ENCODE assay signal across 8 cellular contexts in the genomic region with DNA sequence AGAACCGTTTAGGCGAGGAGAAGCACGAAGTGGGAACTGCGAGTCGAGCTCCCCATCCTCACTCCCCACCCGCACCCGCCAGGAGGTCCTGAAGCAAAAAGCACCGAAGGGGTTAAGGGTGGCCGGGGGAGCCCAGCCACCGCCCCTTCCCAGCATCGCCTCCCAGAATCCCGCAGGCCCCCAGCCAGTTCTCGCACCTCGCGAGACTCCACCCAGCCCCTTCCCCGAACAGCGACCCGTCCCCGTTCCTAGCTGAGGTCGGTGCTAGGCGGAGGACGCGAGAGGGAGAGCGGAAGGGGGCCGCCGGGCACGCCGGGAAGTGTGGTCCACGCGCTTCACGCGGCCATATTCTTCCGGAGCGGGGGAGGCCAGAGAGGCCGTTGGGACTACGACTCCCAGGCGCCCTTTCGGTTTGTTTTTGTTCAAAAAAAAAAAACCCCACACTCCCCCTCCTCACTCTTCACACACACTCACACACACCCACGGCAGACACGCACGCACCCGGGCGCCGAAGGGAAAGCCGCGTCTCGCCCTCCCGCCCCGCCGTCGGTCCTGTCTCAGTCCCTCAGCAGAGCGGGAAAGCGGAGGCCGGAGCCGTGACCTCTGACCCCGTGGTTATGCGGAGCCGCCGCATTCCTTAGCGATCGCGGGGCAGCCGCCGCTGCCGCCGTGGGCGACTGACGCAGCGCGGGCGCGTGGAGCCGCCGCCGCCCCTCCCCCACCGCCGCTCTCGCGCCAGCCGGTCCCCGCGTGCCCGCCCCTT. TPM values are rescaled to one million over a fixed set of nuclear protein-coding genes. Genes with fewer than 3 reads are reported as not detected.
A peak's percentile ranks its signal among the peaks of the same experiment; 100 is the strongest.
DNase-seq lines count a peak whose midpoint lies in the region; ATAC-seq lines count a peak whose summit lies in the region.

TSS of gene ASXL1 (plus strand) at position 463 of the 763 bp plus-strand sequence. CDS start 445 bp downstream, outside the sequence.

- H2BK15ac ChIP-seq in mesendoderm (replicated peaks; ENCODE audit: low read depth): no peak within 1 kb of the TSS

- DNase-seq in COR-L47 (lab: John Stamatoyannopoulos, UW): peak; percentile 98
- DNase-seq in HUDEP-2 (lab: John Stamatoyannopoulos, UW; ENCODE audit: unreplicated experiment in 76 of 76): peak in 74 of 76 experiments; percentile 37 to 96 (median 85)
- DNase-seq in NT2/D1 (ENCODE audit: low read depth, low spot score): peak; percentile 94
- peak; percentile 98 for DNase-seq in activated CD8-positive, alpha-beta memory T cell treated with anti-CD3 and anti-CD28 coated beads, Interleukin-2, amount 10 ng/mL, durations not matched to agents 7 days and 5 days
- DNase-seq in mesendoderm: peak; percentile 99
- peak; percentile 87 for DNase-seq in stimulated activated CD8-positive, alpha-beta memory T cell treated with anti-CD3 and anti-CD28 coated beads, Interleukin-15, amount 100 ng/mL, for 1 hour (ENCODE audit: low read depth)

- peaks cover 15% of the 10 kb centered on the region for H3K79me1 ChIP-seq in mesendoderm (ENCODE audit: low read length)

- H4K5ac ChIP-seq in mesendoderm (ENCODE audit: low read length): peak within 1 kb of the TSS; percentile 64

- H3K36me3 Mint-ChIP-seq in activated CD8-positive, alpha-beta memory T cell treated with anti-CD3 and anti-CD28 coated beads, Interleukin-2, amount 10 ng/mL, durations not matched to agents 7 days and 5 days: peaks cover 21% of the 10 kb centered on the region

- no CpG with 5 or more reads among the region's 83 CpGs for WGBS in mesendoderm (ENCODE audit: extremely low coverage, insufficient coverage, low lambda C conversion rate)

- H3K9ac ChIP-seq in NT2/D1 (ENCODE audit: insufficient read length, low read depth) (peak within 1 kb of the TSS; percentile 85), endocrine pancreas (ENCODE audit: control insufficient read depth, insufficient read depth, low read length) (peak within 1 kb of the TSS; percentile 91), mesendoderm (ENCODE audit: low read length) (peak within 1 kb of the TSS; percentile 94)

- H3K4me2 ChIP-seq in mesendoderm (ENCODE audit: low read length): peak within 1 kb of the TSS; percentile 99

- peaks cover 3% of the 10 kb centered on the region for H3K36me3 ChIP-seq in NT2/D1 (ENCODE audit: insufficient read depth, insufficient read length, low read length)
- H3K36me3 ChIP-seq in endocrine pancreas (ENCODE audit: control insufficient read depth, insufficient read depth, low read length): no peaks in the 10 kb centered on the region
- no peaks in the 10 kb centered on the region for H3K36me3 ChIP-seq in mesendoderm (ENCODE audit: control insufficient read depth, insufficient read depth, low read length)

- H3K27ac Mint-ChIP-seq in activated CD8-positive, alpha-beta memory T cell treated with anti-CD3 and anti-CD28 coated beads, Interleukin-2, amount 10 ng/mL, durations not matched to agents 7 days and 5 days: peak within 1 kb of the TSS; percentile 100

- H3K4me1 Mint-ChIP-seq in activated CD8-positive, alpha-beta memory T cell treated with anti-CD3 and anti-CD28 coated beads, Interleukin-2, amount 10 ng/mL, durations not matched to agents 7 days and 5 days: peaks cover 69% of the 10 kb centered on the region

- no peaks in the 10 kb centered on the region for H3K9me3 ChIP-seq in NT2/D1 (ENCODE audit: insufficient read depth, low read length)
- no peaks in the 10 kb centered on the region for H3K9me3 ChIP-seq in endocrine pancreas (ENCODE audit: control insufficient read depth, low read length)

- H3K18ac ChIP-seq in mesendoderm (ENCODE audit: low read length): peak within 1 kb of the TSS; percentile 44

- no peaks in the 10 kb centered on the region for H3K27me3 Mint-ChIP-seq in activated CD8-positive, alpha-beta memory T cell treated with anti-CD3 and anti-CD28 coated beads, Interleukin-2, amount 10 ng/mL, durations not matched to agents 7 days and 5 days

- peak within 1 kb of the TSS; percentile 92 for H3K4me3 Mint-ChIP-seq in activated CD8-positive, alpha-beta memory T cell treated with anti-CD3 and anti-CD28 coated beads, Interleukin-2, amount 10 ng/mL, durations not matched to agents 7 days and 5 days

- CTCF ChIA-PET in activated CD8-positive, alpha-beta memory T cell treated with anti-CD3 and anti-CD28 coated beads, Interleukin-2, amount 10 ng/mL, durations not matched to agents 7 days and 5 days (lab: Charles Lee): interaction anchor here (0.7 to 1.9 kb wide), 4 partner anchors 16 to 82 kb away, joined by 3 to 6 read pairs (median 4); no protein-coding TSS in a partner anchor

- H3K4me3 ChIP-seq in NT2/D1 (ENCODE audit: insufficient read length, low read depth) (peak within 1 kb of the TSS; percentile 73), endocrine pancreas (ENCODE audit: control insufficient read depth, insufficient read depth, low read length) (peak within 1 kb of the TSS; percentile 87), mesendoderm (ENCODE audit: low read length) (peak within 1 kb of the TSS; percentile 94)

- H3K79me2 ChIP-seq in mesendoderm (ENCODE audit: control insufficient read depth, insufficient read depth, low read length): peaks cover 21% of the 10 kb centered on the region

- H2AK5ac ChIP-seq in mesendoderm (ENCODE audit: low read length): no peak within 1 kb of the TSS

- peak within 1 kb of the TSS; percentile 99 for H3K4ac ChIP-seq in mesendoderm (ENCODE audit: low read depth, low read length)

- H2BK5ac ChIP-seq in mesendoderm (ENCODE audit: low read length): peak within 1 kb of the TSS; percentile 73

- peak within 1 kb of the TSS; percentile 62 for H2BK120ac ChIP-seq in mesendoderm (ENCODE audit: low read depth, low read length)

- H4K8ac ChIP-seq in mesendoderm (ENCODE audit: low read depth, low read length): peak within 1 kb of the TSS; percentile 100

- peak within 1 kb of the TSS; percentile 88 for H3K27ac ChIP-seq in mesendoderm (ENCODE audit: low read depth, low read length)

- H3K9me3 Mint-ChIP-seq in activated CD8-positive, alpha-beta memory T cell treated with anti-CD3 and anti-CD28 coated beads, Interleukin-2, amount 10 ng/mL, durations not matched to agents 7 days and 5 days (ENCODE audit: low read depth): no peaks in the 10 kb centered on the region

- H3K23ac ChIP-seq in mesendoderm (ENCODE audit: low read length): peak within 1 kb of the TSS; percentile 80

- H3K4me1 ChIP-seq in NT2/D1 (ENCODE audit: insufficient read depth, insufficient read length) (no peaks in the 10 kb centered on the region), endocrine pancreas (ENCODE audit: control insufficient read depth, insufficient read depth, low read length) (peaks cover 3% of the 10 kb centered on the region), mesendoderm (ENCODE audit: control insufficient read depth, low read depth, low read length) (peaks cover 3% of the 10 kb centered on the region)

- peak within 1 kb of the TSS; percentile 98 for H3K56ac ChIP-seq in mesendoderm (ENCODE audit: low read length)

- H3K27me3 ChIP-seq in NT2/D1 (ENCODE audit: insufficient read depth, insufficient read length): peaks cover 19% of the 10 kb centered on the region
- H3K27me3 ChIP-seq in endocrine pancreas (ENCODE audit: control insufficient read depth, insufficient read depth, low read length): no peaks in the 10 kb centered on the region
- no peaks in the 10 kb centered on the region for H3K27me3 ChIP-seq in mesendoderm (ENCODE audit: insufficient read depth, low read length, poor library complexity)

- ATAC-seq in GM21367 (IDR thresholded peaks at IDR 0.05; ENCODE audit: unreplicated experiment): peak; percentile 56
- ATAC-seq in activated CD8-positive, alpha-beta memory T cell treated with anti-CD3 and anti-CD28 coated beads, Interleukin-2, amount 10 ng/mL, durations not matched to agents 7 days and 5 days: peak; percentile 88

RNA-seq across cellular contexts. Expression of gene ASXL1, which starts in this region (rescaled TPM):
- 100 to 1,000 TPM; 134 to 135 TPM for total RNA-seq in activated CD8-positive, alpha-beta memory T cell treated with anti-CD3 and anti-CD28 coated beads, Interleukin-2, amount 10 ng/mL, durations not matched to agents 7 days and 5 days
- polyA plus RNA-seq in mesendoderm (2013, experiment 1 of 2): 18.1 TPM
- polyA plus RNA-seq in mesendoderm (2013, experiment 2 of 2): 18.0 TPM

Comparison
In these comparisons a context has a peak if more than half of its experiments do, and no peak if none do; other contexts are left out.
1. Peak in every context shown above with its lines: DNase-seq, ATAC-seq, H3K4me3 ChIP-seq and H3K27ac ChIP-seq.